14 cellular contexts compared by ENCODE assay signal in the genomic region with DNA sequence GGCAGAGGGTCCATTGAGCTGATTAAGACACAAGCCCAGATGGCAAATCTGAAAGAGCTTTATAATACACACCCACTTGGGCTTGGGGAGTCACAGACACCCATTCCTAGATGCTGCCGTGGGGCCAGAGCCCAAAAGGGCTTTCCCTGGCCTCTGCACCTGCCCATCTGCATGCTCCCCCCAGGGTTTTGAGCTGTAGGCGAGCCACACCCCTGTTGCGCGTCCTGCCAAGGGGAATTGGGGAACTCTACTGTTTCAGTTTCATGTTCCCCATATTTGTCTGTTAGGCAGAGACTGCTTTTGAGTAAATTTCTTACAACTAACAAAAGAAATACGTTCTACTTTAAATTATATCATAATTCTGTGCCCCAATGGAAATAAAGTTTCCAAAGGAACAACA. TPM values are rescaled to one million over a fixed set of nuclear protein-coding genes. Genes with fewer than 3 reads are reported as not detected.
A peak's percentile ranks its signal among the peaks of the same experiment; 100 is the strongest.
DNase-seq lines count a peak whose midpoint lies in the region; ATAC-seq and TF ChIP-seq lines count a peak whose summit lies in the region.
"Had no signal": no experiment of that assay in that cellular context is flagged by ENCODE, and none has a peak within 500 bp of the region (broad histone marks: within the 10 kb centered on the region; RNA-seq: fewer than 3 reads in every experiment).

No MANE protein-coding gene starts in this region.

- intact Hi-C loops in OCI-LY7 (cut with micrococcal nuclease; ENCODE audit: unreplicated experiment), result no loop called here

- H2AFZ ChIP-seq in OCI-LY7 (ENCODE audit: low read length), result peak overlapping the region; percentile 54; the same call in 1 of the 2 replicates

- H4K20me1 ChIP-seq in OCI-LY7 (ENCODE audit: insufficient read depth, low read length), result no peaks in the 10 kb centered on the region

- ATAC-seq in HG02885 (IDR thresholded peaks at IDR 0.05; ENCODE audit: poor library complexity, unreplicated experiment) (peak; percentile 85), HG02642 (IDR thresholded peaks at IDR 0.05; ENCODE audit: poor library complexity, unreplicated experiment) (no peak)

- no peaks in the 10 kb centered on the region for H3K27me3 ChIP-seq in subcutaneous abdominal adipose tissue (ENCODE audit: control insufficient read depth in 5 of 5, insufficient read depth in 4 of 5, low read length in 5 of 5)

- H3K4me2 ChIP-seq in OCI-LY7 (ENCODE audit: low read length), result peak overlapping the region; percentile 72
- H3K4me2 ChIP-seq: KMS-11 had no signal

- H3K9ac ChIP-seq in subcutaneous abdominal adipose tissue (ENCODE audit: low read length in 5 of 5), result no peak overlapping the region
- H3K9ac ChIP-seq: KMS-11 had no signal

- H3K9me3 ChIP-seq in OCI-LY7 (ENCODE audit: low read length) (no peaks in the 10 kb centered on the region; the same call in 1 of the 2 replicates), subcutaneous abdominal adipose tissue (ENCODE audit: control insufficient read depth in 5 of 5, low read length in 5 of 5) (no peaks in the 10 kb centered on the region)
- H3K9me3 ChIP-seq: HAP-1, thoracic aorta had no signal

- H3K4me3 ChIP-seq in OCI-LY7 (ENCODE audit: low read depth, low read length, poor library complexity, severe bottlenecking), result peak overlapping the region; percentile 41
- H3K4me3 ChIP-seq in subcutaneous abdominal adipose tissue (ENCODE audit: low read depth in 1 of 5, low read length in 5 of 5), result no peak overlapping the region
- H3K4me3 ChIP-seq: HAP-1, thoracic aorta had no signal

- DNase-seq in SIG-M5 treated with dmso at 0.1 percent for 504 hours (lab: John Stamatoyannopoulos, UW; ENCODE audit: unreplicated experiment) (peak; percentile 79), SIG-M5 (lab: John Stamatoyannopoulos, UW) (no peak), OCI-LY7 (ENCODE audit: low spot score) (peak; percentile 80), NCI-H1694 (lab: John Stamatoyannopoulos, UW) (no peak)
- no peak for DNase-seq in effector CD8-positive, alpha-beta T cell (lab: John Stamatoyannopoulos, UW)
- DNase-seq: activated CD4-positive, alpha-beta T cell treated with anti-CD3 and anti-CD28 coated beads, Interleukin-2, amount 50 U/mL, for 48 hours had no signal

- no peak for TF ChIP-seq CTCF in OCI-LY7 (conservative IDR thresholded peaks at IDR 0.05; ENCODE audit: low read length)

- CTCF ChIA-PET in OCI-LY7 (lab: Charles Lee; ENCODE audit: unreplicated experiment), result interaction anchor here (1.1 to 1.7 kb wide), 4 partner anchors 10 to 372 kb away, joined by 3 to 7 read pairs (median 4); no protein-coding TSS in a partner anchor

- no peaks in the 10 kb centered on the region for H3K9me2 ChIP-seq in OCI-LY7 (ENCODE audit: insufficient read depth, low read length)

- H3K27ac ChIP-seq in OCI-LY7 (ENCODE audit: low read depth, low read length, poor library complexity, severe bottlenecking) (peak overlapping the region; percentile 71), subcutaneous abdominal adipose tissue (ENCODE audit: low read depth, low read length) (peak overlapping the region; percentile 39)
- H3K27ac ChIP-seq: KMS-11, thoracic aorta had no signal

- peaks cover 83% of the 10 kb centered on the region for H3K4me1 ChIP-seq in OCI-LY7 (ENCODE audit: insufficient read depth, low read length, poor library complexity, severe bottlenecking)
- peaks cover 5 to 29% (median 23%) of the 10 kb centered on the region in 5 donors for H3K4me1 ChIP-seq in subcutaneous abdominal adipose tissue (ENCODE audit: control insufficient read depth in 5 of 5, insufficient read depth in 5 of 5, low read length in 5 of 5)
- H3K4me1 ChIP-seq: HAP-1 had no signal

- POLR2A ChIA-PET in OCI-LY7 (lab: Charles Lee), result interaction anchor here (0.5 to 3.3 kb wide), 10 partner anchors 8 to 479 kb away, joined by 3 to 38 read pairs (median 4); no protein-coding TSS in a partner anchor

- H3K79me2 ChIP-seq in OCI-LY7 (ENCODE audit: insufficient read depth, low read depth, low read length), result no peaks in the 10 kb centered on the region

- BruUV-seq in OCI-LY7 (replicated peaks; lab: Mats Ljungman, UMichigan), result no TSS peak

- no peaks in the 10 kb centered on the region; the same call in 1 of the 2 replicates for H3K36me3 ChIP-seq in OCI-LY7 (ENCODE audit: insufficient read depth, low read length)
- H3K36me3 ChIP-seq in subcutaneous abdominal adipose tissue (ENCODE audit: control insufficient read depth in 5 of 5, insufficient read depth in 5 of 5, low read length in 5 of 5), result no peaks in the 10 kb centered on the region
- H3K36me3 ChIP-seq: HAP-1, thoracic aorta had no signal

RNA-seq across cellular contexts. Expression of gene FNDC1, which starts 52.9 kb away (rescaled TPM):
- total RNA-seq in OCI-LY7 (2014; rRNA removed; shearing (Covaris generic)), result 0.16 and 0.46 TPM in 2 replicates
- total RNA-seq in OCI-LY7 (2022), result 16.4 and 19.9 TPM in 2 replicates
- total RNA-seq: A172, RPMI7951 had no signal

Comparison
In these comparisons a context has a peak if more than half of its experiments do, and no peak if none do; other contexts are left out.
1. DNase-seq: peak in SIG-M5 treated with dmso at 0.1 percent for 504 hours (single experiment) and OCI-LY7 (single experiment); none in SIG-M5 (single experiment), effector CD8-positive, alpha-beta T cell (single experiment) and NCI-H1694 (single experiment).